ENCODE assay signal across 10 cellular contexts in the genomic region with DNA sequence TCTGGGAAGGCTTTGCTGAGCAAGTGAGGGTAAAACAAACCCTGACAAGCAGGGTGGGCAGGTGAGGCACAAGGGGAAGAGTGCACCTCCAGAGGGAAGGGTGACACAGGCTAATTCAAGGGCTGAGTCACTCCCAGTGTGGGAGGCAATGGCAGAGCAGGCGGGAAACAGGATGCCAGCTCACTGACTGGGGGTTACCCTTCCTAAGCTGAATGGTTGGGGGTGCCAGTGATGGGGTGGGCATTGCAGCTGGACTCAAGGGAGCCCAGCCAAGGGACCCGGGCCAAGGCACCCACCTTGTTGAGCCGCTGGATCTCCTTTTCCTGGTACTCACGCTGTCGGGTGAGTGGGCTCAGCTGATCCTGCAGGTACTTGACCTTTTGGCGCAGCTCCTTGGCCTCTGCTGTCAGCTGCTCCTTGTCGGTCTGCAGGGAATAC. TPM values are rescaled to one million over a fixed set of nuclear protein-coding genes. Genes with fewer than 3 reads are reported as not detected.
DNase-seq lines count a peak whose midpoint lies in the region; ATAC-seq and TF ChIP-seq lines count a peak whose summit lies in the region.
"Had no signal": no experiment of that assay in that cellular context is flagged by ENCODE, and none has a peak within 500 bp of the region (broad histone marks: within the 10 kb centered on the region; RNA-seq: fewer than 3 reads in every experiment).

No MANE protein-coding gene starts in this region.

- H3K9me3 ChIP-seq in esophagus (ENCODE audit: control insufficient read depth in 2 of 2, insufficient read depth in 1 of 2, low read depth in 1 of 2, low read length in 1 of 2) (no peaks in the 10 kb centered on the region), prostate gland (no peaks in the 10 kb centered on the region), aorta (ENCODE audit: control insufficient read depth, low read length) (no peaks in the 10 kb centered on the region)

- H3K4me3 ChIP-seq in esophagus (ENCODE audit: low read depth in 1 of 2, low read length in 2 of 2) (no peak overlapping the region), prostate gland (no peak overlapping the region), aorta (ENCODE audit: low read length in 2 of 2) (no peak overlapping the region)
- H3K4me3 ChIP-seq: SK-N-MC had no signal

- H3K4me1 ChIP-seq in esophagus (ENCODE audit: control insufficient read depth in 2 of 2, insufficient read depth in 2 of 2, low read length in 1 of 2) (peaks cover 6 to 25% of the 10 kb centered on the region in 2 donors), prostate gland (replicated peaks) (no peaks in the 10 kb centered on the region), aorta (ENCODE audit: control insufficient read depth in 1 of 2, insufficient read depth in 2 of 2, low read length in 2 of 2) (no peaks in the 10 kb centered on the region)

- no peak for TF ChIP-seq CTCF in prostate gland (IDR thresholded peaks at IDR 0.05)

- intact Hi-C loops in prostate gland (cut with DNase I) (no loop called here), aorta (cut with DNase I) (no loop called here)

- H3K36me3 ChIP-seq in esophagus (ENCODE audit: control insufficient read depth in 2 of 2, insufficient read depth in 2 of 2, low read length in 1 of 2) (peaks cover 20 to 62% of the 10 kb centered on the region in 2 donors), prostate gland (peaks cover 15 to 26% of the 10 kb centered on the region in 2 donors), aorta (ENCODE audit: control insufficient read depth in 1 of 2, insufficient read depth in 2 of 2, low read length in 1 of 2) (peaks cover 6 to 15% of the 10 kb centered on the region in 2 donors)

- no peak for TF ChIP-seq POLR2A in prostate gland (IDR thresholded peaks at IDR 0.05)

- H3K27me3 ChIP-seq in esophagus (ENCODE audit: control insufficient read depth in 1 of 2, insufficient read depth in 2 of 2, low read length in 2 of 2) (no peaks in the 10 kb centered on the region), prostate gland (replicated peaks; ENCODE audit: insufficient read depth) (no peaks in the 10 kb centered on the region), aorta (ENCODE audit: control insufficient read depth in 1 of 2, insufficient read depth in 2 of 2, low read length in 1 of 2) (no peaks in the 10 kb centered on the region)

- ATAC-seq in aorta (ENCODE audit: low FRiP score) = peak; percentile 2
- no peak for ATAC-seq in GM19023 (IDR thresholded peaks at IDR 0.05; ENCODE audit: unreplicated experiment)

- H3K27ac ChIP-seq in esophagus (ENCODE audit: low read depth in 2 of 2, low read length in 1 of 2) = peak overlapping the region; percentile 87 to 88
- H3K27ac ChIP-seq in prostate gland = peak overlapping the region; percentile 34 to 36
- peak overlapping the region in 1 of 2 donors; percentile 60 for H3K27ac ChIP-seq in aorta (ENCODE audit: low read depth in 1 of 2, low read length in 2 of 2)
- H3K27ac ChIP-seq: SK-N-MC had no signal

- WGBS in esophagus, 2 donors = 81 to 84% methylated on average over 7 of the region's 7 CpGs
- 84% methylated on average over 7 of the region's 7 CpGs for WGBS in prostate gland
- 73 to 78% methylated on average over 7 of the region's 7 CpGs for WGBS in aorta, 2 donors

- DNase-seq in stimulated activated CD4-positive, alpha-beta T cell treated with anti-CD3 and anti-CD28 coated beads, Interleukin-12 subunit alpha, Interleukin-12 subunit beta, amount 100 ng/mL, for 24 hours (ENCODE audit: low read depth in 2 of 2) = peak; percentile 13 to 17
- DNase-seq in stimulated activated CD4-positive, alpha-beta T cell treated with anti-CD3 and anti-CD28 coated beads, Interleukin-2, amount 100 ng/mL, for 48 hours = no peak
- DNase-seq in prostate gland (ENCODE audit: low spot score) (no peak), aorta (peak in 1 of 2 donors; percentile 67), occipital lobe (lab: John Stamatoyannopoulos, UW) (no peak), AML-193 (lab: John Stamatoyannopoulos, UW) (no peak)
- DNase-seq: NCI-H146 had no signal

RNA-seq across cellular contexts. Expression of gene GPX3, which starts 18.4 kb away (rescaled TPM):
- 100 to 1,000 TPM; 143 to 277 TPM for polyA plus RNA-seq in esophagus
- total RNA-seq in prostate gland = 100 to 1,000 TPM; 195 to 270 TPM
- 1,000 to 10,000 TPM in 1 of 2 donors, 100 to 1,000 TPM in 1; 694 to 1,257 TPM for total RNA-seq in aorta
- polyA plus RNA-seq in aorta = 100 to 1,000 TPM; 514 to 520 TPM
- 12.3 TPM for total RNA-seq in occipital lobe

RNA-seq across cellular contexts. Expression of gene TNIP1, which starts 42.0 kb away (rescaled TPM):
- 100 to 1,000 TPM in 1 of 2 donors, 10 to 100 TPM in 1; 68.3 to 140 TPM for polyA plus RNA-seq in esophagus
- 10 to 100 TPM; 61.9 to 81.6 TPM for total RNA-seq in prostate gland
- total RNA-seq in aorta = 100 to 1,000 TPM in 1 of 2 donors, 10 to 100 TPM in 1; 83.3 to 105 TPM
- 10 to 100 TPM; 63.3 to 80.3 TPM for polyA plus RNA-seq in aorta
- total RNA-seq in occipital lobe = 18.1 TPM

Comparison
In these comparisons a context has a peak if more than half of its experiments do, and no peak if none do; other contexts are left out.
1. DNase-seq: peak in stimulated activated CD4-positive, alpha-beta T cell treated with anti-CD3 and anti-CD28 coated beads, Interleukin-12 subunit alpha, Interleukin-12 subunit beta, amount 100 ng/mL, for 24 hours (2 of 2); none in stimulated activated CD4-positive, alpha-beta T cell treated with anti-CD3 and anti-CD28 coated beads, Interleukin-2, amount 100 ng/mL, for 48 hours (0 of 2), prostate gland (single experiment), occipital lobe (single experiment) and AML-193 (0 of 2).
2. RNA of gene GPX3, which starts 18.4 kb away (total RNA-seq): 694 to 1,257 TPM in aorta and 195 to 270 TPM in prostate gland; 12.3 TPM in occipital lobe (single experiment); every median in the first group is over 10 times any median in the second.